In the genomic region with DNA sequence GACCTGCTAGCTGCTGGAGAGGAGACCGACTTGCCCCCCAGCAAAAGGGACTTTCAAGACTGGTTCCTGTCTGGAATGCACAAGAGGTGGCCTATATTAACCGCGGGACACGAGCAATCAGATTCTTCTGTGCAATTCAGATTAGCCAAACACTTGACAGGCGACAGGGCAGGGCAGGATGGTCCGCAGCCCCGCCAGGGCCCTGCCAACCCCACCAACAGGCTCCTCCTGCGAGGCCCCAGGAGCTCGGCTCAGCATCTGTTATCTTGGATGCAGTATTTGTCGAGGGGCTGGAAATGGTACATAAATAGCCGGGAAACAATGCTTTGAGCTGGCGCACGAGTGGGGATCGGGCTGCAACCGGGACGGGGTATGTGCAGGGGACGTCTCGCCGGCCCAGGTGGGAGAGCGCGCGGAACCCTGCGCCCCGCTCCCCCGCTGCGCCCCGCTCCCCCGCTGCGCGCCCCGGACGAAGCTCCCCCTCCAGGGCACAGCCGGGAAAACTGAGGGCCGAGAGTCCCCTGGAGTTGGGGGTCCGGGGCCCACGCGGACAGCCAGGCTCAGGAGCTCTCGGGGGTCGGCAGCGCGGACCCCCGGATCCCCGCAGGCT, we compare ENCODE assay signal across 8 cellular contexts. TPM values are rescaled to one million over a fixed set of nuclear protein-coding genes. Genes with fewer than 3 reads are reported as not detected.
DNase-seq lines count a peak whose midpoint lies in the region; ATAC-seq and TF ChIP-seq lines count a peak whose summit lies in the region.

No MANE protein-coding gene starts in this region.

- CTCF ChIA-PET in activated CD8-positive, alpha-beta T cell treated with anti-CD3 and anti-CD28 coated beads, Interleukin-2, amount 10 ng/mL, durations not matched to agents 7 days and 5 days (lab: Charles Lee): interaction anchor here (0.6 to 2.8 kb wide), 16 partner anchors 8 to 296 kb away, joined by 3 to 26 read pairs (median 5); no protein-coding TSS in a partner anchor

- no peaks in the 10 kb centered on the region for H3K36me3 Mint-ChIP-seq in activated CD8-positive, alpha-beta T cell treated with anti-CD3 and anti-CD28 coated beads, Interleukin-2, amount 10 ng/mL, durations not matched to agents 7 days and 5 days (ENCODE audit: low read depth)

- H3K9me3 ChIP-seq in right cardiac atrium (ENCODE audit: control insufficient read depth, low read length) (no peaks in the 10 kb centered on the region), smooth muscle cell (replicated peaks; ENCODE audit: low read depth) (no peaks in the 10 kb centered on the region), adrenal gland (replicated peaks in 1 of 3) (no peaks in the 10 kb centered on the region)

- H4K20me1 ChIP-seq in smooth muscle cell (ENCODE audit: low read depth): no peaks in the 10 kb centered on the region

- no peaks in the 10 kb centered on the region for H3K9me3 Mint-ChIP-seq in activated CD8-positive, alpha-beta T cell treated with anti-CD3 and anti-CD28 coated beads, Interleukin-2, amount 10 ng/mL, durations not matched to agents 7 days and 5 days (ENCODE audit: insufficient read depth)

- DNase-seq in NCI-H1417 (lab: John Stamatoyannopoulos, UW) (peak in 2 of 3 experiments; percentile 73 to 78), NCI-H1417 treated with DMSO at 0.1 percent for 48 hours (lab: John Stamatoyannopoulos, UW) (no peak), right cardiac atrium (peak in 2 of 3 donors; percentile 62 to 68), smooth muscle cell (lab: John Stamatoyannopoulos, UW; ENCODE audit: unreplicated experiment) (no peak), HUDEP-2 (lab: John Stamatoyannopoulos, UW; ENCODE audit: unreplicated experiment in 76 of 76) (no peak), adrenal gland (no peak), NOMO-1 treated with dmso at 0.1 percent for 144 hours (lab: John Stamatoyannopoulos, UW; ENCODE audit: unreplicated experiment) (no peak)
- no peak for DNase-seq in activated CD8-positive, alpha-beta T cell treated with anti-CD3 and anti-CD28 coated beads, Interleukin-2, amount 10 ng/mL, durations not matched to agents 7 days and 5 days

- peaks cover 6% of the 10 kb centered on the region for H3K79me2 ChIP-seq in smooth muscle cell (ENCODE audit: low read depth)

- H3K27me3 Mint-ChIP-seq in activated CD8-positive, alpha-beta T cell treated with anti-CD3 and anti-CD28 coated beads, Interleukin-2, amount 10 ng/mL, durations not matched to agents 7 days and 5 days (ENCODE audit: low read depth): peaks cover 20% of the 10 kb centered on the region

- peak overlapping the region; percentile 94 for H3K4me2 ChIP-seq in smooth muscle cell

- under 1% methylated on average over 43 of the region's 43 CpGs for whole genome bisulfite sequencing in right cardiac atrium
- 2% methylated on average over 27 of the region's 43 CpGs for WGBS in smooth muscle cell (ENCODE audit: low lambda C conversion rate)
- WGBS in adrenal gland, 4 donors: 9 to 17% (median 14%) methylated on average over 16 to 43 of the region's 43 CpGs

- H3K4me3 Mint-ChIP-seq in activated CD8-positive, alpha-beta T cell treated with anti-CD3 and anti-CD28 coated beads, Interleukin-2, amount 10 ng/mL, durations not matched to agents 7 days and 5 days: peak overlapping the region; percentile 51

- peaks cover 7% of the 10 kb centered on the region for H3K4me1 Mint-ChIP-seq in activated CD8-positive, alpha-beta T cell treated with anti-CD3 and anti-CD28 coated beads, Interleukin-2, amount 10 ng/mL, durations not matched to agents 7 days and 5 days (ENCODE audit: low read depth)

- ATAC-seq in activated CD8-positive, alpha-beta T cell treated with anti-CD3 and anti-CD28 coated beads, Interleukin-2, amount 10 ng/mL, durations not matched to agents 7 days and 5 days: no peak
- peak in 1 of 2 donors; percentile 1 for ATAC-seq in right cardiac atrium

- H3K27ac ChIP-seq in right cardiac atrium (ENCODE audit: low read length): peak overlapping the region; percentile 84
- H3K27ac ChIP-seq in smooth muscle cell (ENCODE audit: low read depth): peak overlapping the region; percentile 87
- H3K27ac ChIP-seq in adrenal gland: peak overlapping the region in 2 of 5 donors; percentile 68 to 69

- intact Hi-C loops in right cardiac atrium (cut with DNase I) (loop anchor here in 3 of 4 donors (5.0 to 10.0 kb wide), 4 partner anchors 48 to 88 kb away; no protein-coding TSS in a partner anchor), adrenal gland (cut with DNase I) (no loop called here)

- H3K27me3 ChIP-seq in right cardiac atrium (ENCODE audit: control insufficient read depth, insufficient read depth): no peaks in the 10 kb centered on the region
- H3K27me3 ChIP-seq in smooth muscle cell (ENCODE audit: low read depth): no peaks in the 10 kb centered on the region
- peaks cover 8% of the 10 kb centered on the region for H3K27me3 ChIP-seq in adrenal gland

- peaks cover 11% of the 10 kb centered on the region for H3F3A ChIP-seq in smooth muscle cell (ENCODE audit: low read depth)

- no peaks in the 10 kb centered on the region for H3K36me3 ChIP-seq in smooth muscle cell (ENCODE audit: low read depth)
- no peaks in the 10 kb centered on the region for H3K36me3 ChIP-seq in adrenal gland (replicated peaks in 1 of 2)

- TF ChIP-seq CTCF in smooth muscle cell (IDR thresholded peaks at IDR 0.05; ENCODE audit: borderline replicate concordance, insufficient read depth, poor library complexity, severe bottlenecking) (no peak), adrenal gland (IDR thresholded peaks at IDR 0.05) (no peak)

- TF ChIP-seq POLR2A in adrenal gland (IDR thresholded peaks at IDR 0.05): no peak

- H3K4me3 ChIP-seq in right cardiac atrium (ENCODE audit: low read length) (peak overlapping the region; percentile 82), smooth muscle cell (peak overlapping the region; percentile 53), adrenal gland (peak overlapping the region in 2 of 4 donors; percentile 15 to 51)

- H3K4me1 ChIP-seq in right cardiac atrium (ENCODE audit: control insufficient read depth, insufficient read depth, low read length) (no peaks in the 10 kb centered on the region), smooth muscle cell (ENCODE audit: low read depth) (peaks cover 12% of the 10 kb centered on the region), adrenal gland (replicated peaks in 1 of 2) (peaks cover 0 to 8% of the 10 kb centered on the region in 2 donors)

- no peak overlapping the region for H3K27ac Mint-ChIP-seq in activated CD8-positive, alpha-beta T cell treated with anti-CD3 and anti-CD28 coated beads, Interleukin-2, amount 10 ng/mL, durations not matched to agents 7 days and 5 days

- peak overlapping the region; percentile 45 for H2AFZ ChIP-seq in smooth muscle cell (ENCODE audit: low read depth)

- POLR2A ChIA-PET in activated CD8-positive, alpha-beta T cell treated with anti-CD3 and anti-CD28 coated beads, Interleukin-2, amount 10 ng/mL, durations not matched to agents 7 days and 5 days (lab: Charles Lee): interaction anchor here (0.8 kb wide), 1 partner anchor 11 kb away, joined by 3 read pairs; no protein-coding TSS in a partner anchor

- H3K9ac ChIP-seq in smooth muscle cell (ENCODE audit: low read depth): peak overlapping the region; percentile 72

RNA-seq across cellular contexts. Expression of a gene that starts 0.7 kb away (rescaled TPM):
- total RNA-seq in activated CD8-positive, alpha-beta T cell treated with anti-CD3 and anti-CD28 coated beads, Interleukin-2, amount 10 ng/mL, durations not matched to agents 7 days and 5 days: under 1 TPM; 0.50 to 0.82 TPM
- 10 to 100 TPM in 2 of 4 donors, 1 to 10 TPM in 2; 6.9 to 12.0 (median 9.4) TPM for total RNA-seq in right cardiac atrium
- polyA plus RNA-seq in right cardiac atrium: 4.7 TPM
- total RNA-seq in smooth muscle cell: 4.1 and 4.7 TPM in 2 replicates
- polyA plus RNA-seq in smooth muscle cell: 8.0 and 10.7 TPM in 2 replicates
- total RNA-seq in adrenal gland: 1 to 10 TPM in 6 of 8 donors, under 1 TPM in 2; 0.55 to 7.8 (median 1.4) TPM
- 1 to 10 TPM in 2 of 3 donors, under 1 TPM in 1; 0.16 to 5.2 (median 2.8) TPM for polyA plus RNA-seq in adrenal gland

RNA-seq across cellular contexts. Expression of a gene that starts 21.0 kb away (rescaled TPM):
- under 1 TPM in 1 of 2 experiments, not detected in 1; 0.08 TPM for total RNA-seq in activated CD8-positive, alpha-beta T cell treated with anti-CD3 and anti-CD28 coated beads, Interleukin-2, amount 10 ng/mL, durations not matched to agents 7 days and 5 days
- total RNA-seq in right cardiac atrium (under 1 TPM; 0.23 to 0.39 (median 0.30) TPM), smooth muscle cell (0.18 TPM in 1 of 2 replicates, not detected in the other), adrenal gland (not detected)
- polyA plus RNA-seq in right cardiac atrium (0.16 TPM), smooth muscle cell (not detected in 2 replicates), adrenal gland (under 1 TPM in 2 of 3 donors, not detected in 1; 0.04 to 0.08 TPM)

Comparison
In these comparisons a context has a peak if more than half of its experiments do, and no peak if none do; other contexts are left out.
1. DNase-seq: peak in NCI-H1417 (2 of 3) and right cardiac atrium (2 of 3); none in NCI-H1417 treated with DMSO at 0.1 percent for 48 hours (single experiment), activated CD8-positive, alpha-beta T cell treated with anti-CD3 and anti-CD28 coated beads, Interleukin-2, amount 10 ng/mL, durations not matched to agents 7 days and 5 days (single experiment), smooth muscle cell (single experiment), HUDEP-2 (0 of 76), adrenal gland (0 of 7) and NOMO-1 treated with dmso at 0.1 percent for 144 hours (single experiment).
2. intact Hi-C loops: an anchor here in right cardiac atrium (5.0 to 10.0 kb wide); none called in adrenal gland.